18 cellular contexts compared by ENCODE assay signal in genomic region chr4:176753049-176753448, GRCh38. TPM values are rescaled to one million over a fixed set of nuclear protein-coding genes. Genes with fewer than 3 reads are reported as not detected.
A peak's percentile ranks its signal among the peaks of the same experiment; 100 is the strongest.
DNase-seq lines count a peak whose midpoint lies in the region; ATAC-seq and TF ChIP-seq lines count a peak whose summit lies in the region.
"Had no signal": no experiment of that assay in that cellular context is flagged by ENCODE, and none has a peak within 500 bp of the region (broad histone marks: within the 10 kb centered on the region; RNA-seq: fewer than 3 reads in every experiment).

No MANE protein-coding gene starts in this region.

- TF ChIP-seq CTCF in MCF 10A (IDR thresholded peaks at IDR 0.05; ENCODE audit: unreplicated experiment) (no peak), breast epithelium (IDR thresholded peaks at IDR 0.05) (no peak), WTC11 (IDR thresholded peaks at IDR 0.05) (no peak), foreskin fibroblast (IDR thresholded peaks at IDR 0.05; ENCODE audit: low read depth, low read length) (no peak), sigmoid colon (IDR thresholded peaks at IDR 0.05) (no peak)

- CTCF ChIA-PET in MCF 10A (lab: Yijun Ruan, JAX) = interaction anchor here (0.9 kb wide), 1 partner anchor 18 kb away, joined by 3 read pairs; no protein-coding TSS in a partner anchor
- CTCF ChIA-PET in WTC11 (lab: Charles Lee) = no interaction called here

- peak; percentile 22 for DNase-seq in MCF 10A (ENCODE audit: unreplicated experiment)
- DNase-seq in breast epithelium (ENCODE audit: low spot score in 2 of 2) = no peak
- no peak for DNase-seq in WTC11 (ENCODE audit: low spot score)
- DNase-seq in foreskin fibroblast = peak; percentile 97
- no peak for DNase-seq in GM19238 (ENCODE audit: insufficient read length, low spot score)
- DNase-seq in activated effector memory CD4-positive, alpha-beta T cell treated with Interleukin-2 at 50 U/mL for 16 hours = no peak
- no peak for DNase-seq in sigmoid colon
- DNase-seq: activated CD4-positive, alpha-beta T cell treated with anti-CD3 and anti-CD28 coated beads for 1 hour; GOT3; Karpas-422; NCI-H2171; SIG-M5; small intestine; stimulated activated CD8-positive, alpha-beta memory T cell treated with anti-CD3 and anti-CD28 coated beads, Interleukin-4, amount 100 ng/mL, for 48 hours had no signal

- no peak overlapping the region for H3K4me3 ChIP-seq in breast epithelium
- H3K4me3 ChIP-seq in foreskin fibroblast (ENCODE audit: low read depth in 1 of 2, low read length in 2 of 2) = no peak overlapping the region
- H3K4me3 ChIP-seq in sigmoid colon = no peak overlapping the region

- ATAC-seq in WTC11 = peak; percentile 39; the same call in 1 of the 2 replicates
- ATAC-seq in HG02571 (IDR thresholded peaks at IDR 0.05; ENCODE audit: unreplicated experiment) = no peak
- ATAC-seq: activated T-helper 17 cell treated with anti-CD3 and anti-CD28 coated beads, Interleukin-2, amount 50 U/mL, for 72 hours had no signal

- H3K27me3 ChIP-seq in breast epithelium = no peaks in the 10 kb centered on the region
- H3K27me3 ChIP-seq in sigmoid colon = no peaks in the 10 kb centered on the region

- H3K4me1 Mint-ChIP-seq in MCF 10A (ENCODE audit: insufficient read depth, unreplicated experiment) = peaks cover 23% of the 10 kb centered on the region
- H3K4me1 Mint-ChIP-seq in WTC11 = 0 out of 2 replicates have a peak, but pooled peaks cover 2% of the 10 kb centered on the region
- H3K4me1 Mint-ChIP-seq: activated T-helper 17 cell treated with anti-CD3 and anti-CD28 coated beads, Interleukin-2, amount 50 U/mL, for 72 hours had no signal

- H3K4me1 ChIP-seq in breast epithelium = no peaks in the 10 kb centered on the region
- H3K4me1 ChIP-seq in sigmoid colon = no peaks in the 10 kb centered on the region

- H3K27me3 Mint-ChIP-seq in MCF 10A (ENCODE audit: insufficient read depth, unreplicated experiment) (no peaks in the 10 kb centered on the region), WTC11 (ENCODE audit: low read depth) (no peaks in the 10 kb centered on the region)
- H3K27me3 Mint-ChIP-seq: activated T-helper 17 cell treated with anti-CD3 and anti-CD28 coated beads, Interleukin-2, amount 50 U/mL, for 72 hours; dendritic cell treated with granulocyte-macrophage colony-stimulating factor and Interleukin-4, amounts not matched to agents 40 ng/mL and 50 ng/mL, for 4 days had no signal

- intact Hi-C loops in MCF 10A (cut with micrococcal nuclease) = no loop called here
- intact Hi-C loops in breast epithelium (cut with DNase I; ENCODE audit: low total_unique reads) = no loop called here
- intact Hi-C loops in sigmoid colon (cut with DNase I) = no loop called here

- TF ChIP-seq EP300 in sigmoid colon (IDR thresholded peaks at IDR 0.05) = no peak

- TF ChIP-seq POLR2A in breast epithelium (IDR thresholded peaks at IDR 0.05) = no peak
- TF ChIP-seq POLR2A in sigmoid colon (IDR thresholded peaks at IDR 0.05) = no peak

- BruUV-seq in MCF 10A (replicated peaks; lab: Mats Ljungman, UMichigan) = no TSS peak

- H3K36me3 ChIP-seq in breast epithelium (no peaks in the 10 kb centered on the region), sigmoid colon (no peaks in the 10 kb centered on the region)

- whole genome bisulfite sequencing in sigmoid colon, 2 donors = 63 to 71% methylated on average over 3 of the region's 3 CpGs

- peak overlapping the region; percentile 47 for H3K4me3 Mint-ChIP-seq in MCF 10A (ENCODE audit: unreplicated experiment)
- H3K4me3 Mint-ChIP-seq in WTC11 = no peak overlapping the region
- H3K4me3 Mint-ChIP-seq: activated T-helper 17 cell treated with anti-CD3 and anti-CD28 coated beads, Interleukin-2, amount 50 U/mL, for 72 hours; dendritic cell treated with granulocyte-macrophage colony-stimulating factor and Interleukin-4, amounts not matched to agents 40 ng/mL and 50 ng/mL, for 4 days had no signal

- H3K9me3 ChIP-seq in breast epithelium (no peaks in the 10 kb centered on the region), sigmoid colon (no peaks in the 10 kb centered on the region)

- H3K36me3 Mint-ChIP-seq in MCF 10A (ENCODE audit: insufficient read depth, unreplicated experiment) (no peaks in the 10 kb centered on the region), WTC11 (no peaks in the 10 kb centered on the region)

- POLR2A ChIA-PET in MCF 10A (lab: Yijun Ruan, JAX) (interaction anchor here (0.7 to 1.3 kb wide), 3 partner anchors 9 to 29 kb away, joined by 3 to 5 read pairs (median 3); no protein-coding TSS in a partner anchor), WTC11 (lab: Charles Lee) (no interaction called here)

- no peak overlapping the region for H3K27ac ChIP-seq in breast epithelium
- H3K27ac ChIP-seq in sigmoid colon = no peak overlapping the region
- H3K27ac ChIP-seq: 22Rv1 had no signal

- H3K9me3 Mint-ChIP-seq in MCF 10A (ENCODE audit: unreplicated experiment) (no peaks in the 10 kb centered on the region), WTC11 (no peaks in the 10 kb centered on the region)
- H3K9me3 Mint-ChIP-seq: dendritic cell treated with granulocyte-macrophage colony-stimulating factor and Interleukin-4, amounts not matched to agents 40 ng/mL and 50 ng/mL, for 4 days had no signal

- H3K27ac Mint-ChIP-seq in MCF 10A (ENCODE audit: low read depth, unreplicated experiment) = peak overlapping the region; percentile 8
- no peak overlapping the region for H3K27ac Mint-ChIP-seq in WTC11
- H3K27ac Mint-ChIP-seq: activated T-helper 17 cell treated with anti-CD3 and anti-CD28 coated beads, Interleukin-2, amount 50 U/mL, for 72 hours; dendritic cell treated with granulocyte-macrophage colony-stimulating factor and Interleukin-4, amounts not matched to agents 40 ng/mL and 50 ng/mL, for 4 days had no signal

TF ChIP-seq in WTC11, 78 proteins besides CTCF, POLR2A, EP300 and RAD21:
- no peak for TF ChIP-seq RELA (CRISPR knock-in tag; IDR thresholded peaks at IDR 0.05; ENCODE audit: borderline replicate concordance)
- no peak for TF ChIP-seq JUN (CRISPR knock-in tag; IDR thresholded peaks at IDR 0.05)
- TF ChIP-seq NR3C1 (CRISPR knock-in tag; conservative IDR thresholded peaks at IDR 0.05; ENCODE audit: low read depth) = no peak
- no peak for TF ChIP-seq ZNF138 (CRISPR knock-in tag; conservative IDR thresholded peaks at IDR 0.05)
- TF ChIP-seq SP1 (CRISPR knock-in tag; conservative IDR thresholded peaks at IDR 0.05) = no peak
- TF ChIP-seq SMAD3 (CRISPR knock-in tag; IDR thresholded peaks at IDR 0.05; ENCODE audit: borderline replicate concordance) = no peak
- no peak for TF ChIP-seq NFE2L1 (CRISPR knock-in tag; IDR thresholded peaks at IDR 0.05)
- TF ChIP-seq AFF4 (CRISPR knock-in tag; IDR thresholded peaks at IDR 0.05; ENCODE audit: borderline replicate concordance) = no peak
- no peak for TF ChIP-seq ZNF281 (CRISPR knock-in tag; IDR thresholded peaks at IDR 0.05)
- no peak for TF ChIP-seq ZNF121 (CRISPR knock-in tag; IDR thresholded peaks at IDR 0.05)

RNA-seq across cellular contexts. Expression of gene VEGFC, which starts 39.7 kb away (rescaled TPM):
- total RNA-seq in MCF 10A (2022) (11.1 and 14.2 TPM in 2 replicates), breast epithelium (10 to 100 TPM in 2 of 3 donors, 1 to 10 TPM in 1; 6.9 to 17.0 (median 11.2) TPM), WTC11 (2021) (0.61 to 1.1 TPM (median 0.71 TPM) in 3 replicates), sigmoid colon (10 to 100 TPM in 1 of 4 donors, 1 to 10 TPM in 3; 2.4 to 11.1 (median 4.8) TPM)
- polyA plus RNA-seq in sigmoid colon = 1 to 10 TPM in 2 of 3 donors, not detected in 1; 3.1 to 6.6 TPM
- total RNA-seq: activated T-helper 17 cell treated with anti-CD3 and anti-CD28 coated beads, Interleukin-2, amount 50 U/mL, for 72 hours had no signal

Comparison
In these comparisons a context has a peak if more than half of its experiments do, and no peak if none do; other contexts are left out.
1. DNase-seq: peak in MCF 10A (single experiment) and foreskin fibroblast (2 of 2); none in breast epithelium (0 of 2), WTC11 (single experiment), GM19238 (single experiment), activated effector memory CD4-positive, alpha-beta T cell treated with Interleukin-2 at 50 U/mL for 16 hours (single experiment) and sigmoid colon (single experiment).